8 cellular contexts compared by ENCODE assay signal in the genomic region with DNA sequence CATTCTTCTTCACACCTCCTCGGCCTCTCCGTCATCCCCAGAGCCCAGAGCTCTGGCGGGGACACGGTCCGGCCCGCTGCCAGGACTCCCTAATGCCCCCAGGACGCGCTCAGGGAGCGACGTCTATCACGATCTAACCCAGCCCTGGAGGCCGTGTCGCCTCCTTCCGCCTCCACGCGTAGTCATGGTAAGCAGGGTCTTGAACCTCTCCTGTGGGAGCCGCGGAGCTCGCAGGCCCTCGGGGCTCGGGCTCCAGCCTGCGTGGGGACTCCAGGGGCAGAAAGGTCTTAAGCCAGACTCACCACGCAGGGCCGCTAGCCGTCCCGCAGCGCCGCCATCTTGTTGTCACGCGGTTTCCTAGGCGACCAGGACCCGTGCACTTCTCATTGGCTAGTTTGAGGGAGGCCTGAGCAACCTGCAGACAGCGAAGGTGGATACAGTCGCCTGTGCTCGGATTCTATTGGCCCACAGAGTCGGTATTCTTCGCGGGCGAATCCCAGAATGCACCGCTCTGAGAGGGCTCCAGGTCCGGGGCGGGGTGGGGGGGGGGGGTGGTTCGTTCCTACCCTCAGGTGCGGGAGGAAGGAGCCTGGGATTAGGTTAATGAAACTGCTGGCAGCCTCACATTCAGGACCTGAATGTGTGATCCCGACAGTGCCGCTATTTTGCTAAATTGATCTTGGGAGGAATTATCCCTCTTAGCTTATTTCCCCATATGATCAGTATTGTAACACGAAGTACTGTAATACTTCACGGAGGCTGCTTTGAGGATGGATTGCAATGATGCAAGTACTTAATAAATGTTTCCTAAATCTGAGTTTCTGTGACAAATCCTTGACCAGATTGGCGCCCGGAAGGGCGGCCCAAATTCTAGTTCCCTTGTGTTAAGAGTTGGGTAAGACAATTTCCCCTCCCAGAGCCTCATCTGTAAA. TPM values are rescaled to one million over a fixed set of nuclear protein-coding genes. Genes with fewer than 3 reads are reported as not detected.
A peak's percentile ranks its signal among the peaks of the same experiment; 100 is the strongest.
DNase-seq lines count a peak whose midpoint lies in the region; ATAC-seq and TF ChIP-seq lines count a peak whose summit lies in the region.

A gene with protein sequence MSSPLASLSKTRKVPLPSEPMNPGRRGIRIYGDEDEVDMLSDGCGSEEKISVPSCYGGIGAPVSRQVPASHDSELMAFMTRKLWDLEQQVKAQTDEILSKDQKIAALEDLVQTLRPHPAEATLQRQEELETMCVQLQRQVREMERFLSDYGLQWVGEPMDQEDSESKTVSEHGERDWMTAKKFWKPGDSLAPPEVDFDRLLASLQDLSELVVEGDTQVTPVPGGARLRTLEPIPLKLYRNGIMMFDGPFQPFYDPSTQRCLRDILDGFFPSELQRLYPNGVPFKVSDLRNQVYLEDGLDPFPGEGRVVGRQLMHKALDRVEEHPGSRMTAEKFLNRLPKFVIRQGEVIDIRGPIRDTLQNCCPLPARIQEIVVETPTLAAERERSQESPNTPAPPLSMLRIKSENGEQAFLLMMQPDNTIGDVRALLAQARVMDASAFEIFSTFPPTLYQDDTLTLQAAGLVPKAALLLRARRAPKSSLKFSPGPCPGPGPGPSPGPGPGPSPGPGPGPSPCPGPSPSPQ (minus strand): TSS at position 347 of the 932 bp plus-strand sequence. CDS start 3,753 bp downstream, outside the sequence.

- H3K27ac Mint-ChIP-seq in activated T-cell treated with anti-CD3 and anti-CD28 coated beads, Interleukin-2, amount 50 U/mL, for 24 hours, result peak within 1 kb of the TSS; percentile 97

- peak within 1 kb of the TSS; percentile 98 for H3K4me2 ChIP-seq in KMS-11

- ATAC-seq in GM21786 (IDR thresholded peaks at IDR 0.05; ENCODE audit: unreplicated experiment) (peak; percentile 95), Panc1 (peak; percentile 100)

- H2AFZ ChIP-seq in KMS-11 (ENCODE audit: low read depth), result peak within 1 kb of the TSS; percentile 96

- CTCF ChIA-PET in Panc1 (lab: Charles Lee), result no interaction called here

- peak within 1 kb of the TSS; percentile 99 for H3K4me3 Mint-ChIP-seq in activated T-cell treated with anti-CD3 and anti-CD28 coated beads, Interleukin-2, amount 50 U/mL, for 24 hours

- peak within 1 kb of the TSS; percentile 77 for H3K9ac ChIP-seq in KMS-11

- TF ChIP-seq POLR2A in esophagus squamous epithelium (IDR thresholded peaks at IDR 0.05), result no peak

- peaks cover 32% of the 10 kb centered on the region for H3K4me1 Mint-ChIP-seq in activated T-cell treated with anti-CD3 and anti-CD28 coated beads, Interleukin-2, amount 50 U/mL, for 24 hours (ENCODE audit: low read depth)

- no peaks in the 10 kb centered on the region for H3K36me3 ChIP-seq in KMS-11 (ENCODE audit: insufficient read depth)
- H3K36me3 ChIP-seq in Panc1 (ENCODE audit: control insufficient read depth, insufficient read depth, low read length), result no peaks in the 10 kb centered on the region; the same call in 1 of the 2 replicates
- H3K36me3 ChIP-seq in esophagus squamous epithelium, result no peaks in the 10 kb centered on the region

- BruUV-seq in Panc1 (replicated peaks; lab: Mats Ljungman, UMichigan), result no TSS peak

- DNase-seq in DMS79 treated with DMSO at 0.1 percent for 48 hours (lab: John Stamatoyannopoulos, UW) (peak; percentile 98), Panc1 (ENCODE audit: low read depth, low spot score) (peak; percentile 88), esophagus squamous epithelium (lab: John Stamatoyannopoulos, UW) (peak; percentile 73), myocyte (ENCODE audit: low read depth) (peak; percentile 95)
- DNase-seq in activated T-cell treated with anti-CD3 and anti-CD28 coated beads, Interleukin-2, amount 50 U/mL, for 24 hours, result peak; percentile 88
- DNase-seq in stimulated activated CD8-positive, alpha-beta memory T cell treated with anti-CD3 and anti-CD28 coated beads, Interleukin-7, amount 100 ng/mL, for 4 hours (ENCODE audit: low read depth in 2 of 2), result peak; percentile 88 to 89

- H3K4me3 ChIP-seq in KMS-11 (IDR thresholded peaks at IDR 0.05; ENCODE audit: insufficient read depth, low read depth, low read length), result peak within 1 kb of the TSS; percentile 91
- peak within 1 kb of the TSS; percentile 76 to 87 for H3K4me3 ChIP-seq in Panc1 (ENCODE audit: low read depth in 2 of 2, low read length in 2 of 2)
- H3K4me3 ChIP-seq in esophagus squamous epithelium, result peak within 1 kb of the TSS; percentile 57 to 95 (median 80)

- peak within 1 kb of the TSS; percentile 63 for H3K27ac ChIP-seq in KMS-11
- H3K27ac ChIP-seq in Panc1 (ENCODE audit: low read length), result peak within 1 kb of the TSS; percentile 84
- H3K27ac ChIP-seq in esophagus squamous epithelium, result peak within 1 kb of the TSS; percentile 24 to 86 (median 61)

- H3K4me1 ChIP-seq in KMS-11 (ENCODE audit: low read depth, poor library complexity, severe bottlenecking), result peaks cover 19% of the 10 kb centered on the region
- H3K4me1 ChIP-seq in Panc1 (ENCODE audit: control insufficient read depth, insufficient read depth, low read length), result peaks cover 17% of the 10 kb centered on the region
- peaks cover 6 to 23% (median 8%) of the 10 kb centered on the region in 3 donors for H3K4me1 ChIP-seq in esophagus squamous epithelium

- POLR2A ChIA-PET in Panc1 (lab: Charles Lee), result no interaction called here

- H3K27me3 Mint-ChIP-seq in activated T-cell treated with anti-CD3 and anti-CD28 coated beads, Interleukin-2, amount 50 U/mL, for 24 hours, result no peaks in the 10 kb centered on the region

- H3K27me3 ChIP-seq in KMS-11 (ENCODE audit: insufficient read depth, low read depth), result no peaks in the 10 kb centered on the region
- no peaks in the 10 kb centered on the region for H3K27me3 ChIP-seq in Panc1 (ENCODE audit: control insufficient read depth, insufficient read depth, low read length)
- H3K27me3 ChIP-seq in esophagus squamous epithelium, result no peaks in the 10 kb centered on the region

- intact Hi-C loops in Panc1 (cut with micrococcal nuclease; ENCODE audit: unreplicated experiment) (no loop called here), esophagus squamous epithelium (cut with DNase I) (no loop called here)

- in situ Hi-C loops in Panc1 (cut with HindIII; ENCODE audit: low pct_unique_long_range_greater_than_20kb, low sequenced_read_pairs), result no loop called here

- H3K36me3 Mint-ChIP-seq in activated T-cell treated with anti-CD3 and anti-CD28 coated beads, Interleukin-2, amount 50 U/mL, for 24 hours (ENCODE audit: low read depth), result peaks cover 7% of the 10 kb centered on the region

- H4K20me1 ChIP-seq in KMS-11 (ENCODE audit: insufficient read depth), result no peaks in the 10 kb centered on the region

- 3 to 7% methylated on average over 10 to 17 of the region's 51 CpGs for WGBS in esophagus squamous epithelium, 2 donors

- H3K9me3 Mint-ChIP-seq in activated T-cell treated with anti-CD3 and anti-CD28 coated beads, Interleukin-2, amount 50 U/mL, for 24 hours, result no peaks in the 10 kb centered on the region

- no peaks in the 10 kb centered on the region for H3K79me2 ChIP-seq in KMS-11 (ENCODE audit: insufficient read depth, low read depth)

- TF ChIP-seq CTCF in KMS-11 (conservative IDR thresholded peaks at IDR 0.05; ENCODE audit: low read depth, low read length) (no peak), Panc1 (IDR thresholded peaks at IDR 0.05) (no peak), esophagus squamous epithelium (IDR thresholded peaks at IDR 0.05) (no peak)

- H3K9me3 ChIP-seq in Panc1 (ENCODE audit: control insufficient read depth, insufficient read depth, low read depth, low read length) (no peaks in the 10 kb centered on the region), esophagus squamous epithelium (no peaks in the 10 kb centered on the region)

RNA-seq across cellular contexts. Expression of the gene that starts here (rescaled TPM):
- total RNA-seq in Panc1 (2021; ENCODE audit: unreplicated experiment) (23.7 TPM), esophagus squamous epithelium (1 to 10 TPM; 3.2 to 9.2 (median 3.7) TPM), myocyte (4.2 and 4.5 TPM in 2 replicates)
- 18.4 TPM for polyA plus RNA-seq in Panc1 (2012; ENCODE audit: insufficient read length)
- 17.5 TPM for polyA plus RNA-seq in myocyte (2012)

Comparison
In these comparisons a context has a peak if more than half of its experiments do, and no peak if none do; other contexts are left out.
1. Peak in every context shown above with its lines: DNase-seq, ATAC-seq, H3K4me3 ChIP-seq and H3K27ac ChIP-seq.